ENCODE assay signal across 12 cellular contexts in genomic region chr4:42708625-42709024, GRCh38.
"Had no signal": no experiment of that assay in that cellular context is flagged by ENCODE, and none has a peak within 500 bp of the region (broad histone marks: within the 10 kb centered on the region; RNA-seq: fewer than 3 reads in every experiment).

No MANE protein-coding gene starts in this region.

- H3K4me1 ChIP-seq: heart left ventricle, sigmoid colon had no signal

- H3K4me3 ChIP-seq: heart left ventricle, sigmoid colon had no signal

- H3K27me3 ChIP-seq: heart left ventricle, sigmoid colon had no signal

- H3K27ac ChIP-seq: heart left ventricle, sigmoid colon had no signal

- H3K36me3 ChIP-seq: heart left ventricle, sigmoid colon had no signal

- H3K9me3 ChIP-seq: heart left ventricle, sigmoid colon had no signal

- FAIRE-seq: astrocyte had no signal

- ATAC-seq: activated CD4-positive, alpha-beta T cell treated with anti-CD3 and anti-CD28 coated beads for 36 hours; activated naive CD8-positive, alpha-beta T cell treated with anti-CD3 and anti-CD28 coated beads, Interleukin-2, amount 50 U/mL, for 24 hours; heart left ventricle had no signal

- DNase-seq: activated CD4-positive, alpha-beta memory T cell treated with anti-CD3 and anti-CD28 coated beads, Interleukin-2, amount 10 ng/mL, durations not matched to agents 7 days and 5 days; activated CD4-positive, alpha-beta T cell treated with anti-CD3 and anti-CD28 coated beads for 36 hours; activated naive CD8-positive, alpha-beta T cell treated with anti-CD3 and anti-CD28 coated beads, Interleukin-2, amount 50 U/mL, for 24 hours; foreskin melanocyte; heart left ventricle; mesendoderm; nephron progenitor cell; sigmoid colon; stimulated activated CD4-positive, alpha-beta T cell treated with anti-CD3 and anti-CD28 coated beads, Interleukin-2, amount 100 ng/mL, for 24 hours; stimulated activated naive CD4-positive, alpha-beta T cell; T-helper 9 cell had no signal
